ENCODE assay signal across 8 cellular contexts in the genomic region with DNA sequence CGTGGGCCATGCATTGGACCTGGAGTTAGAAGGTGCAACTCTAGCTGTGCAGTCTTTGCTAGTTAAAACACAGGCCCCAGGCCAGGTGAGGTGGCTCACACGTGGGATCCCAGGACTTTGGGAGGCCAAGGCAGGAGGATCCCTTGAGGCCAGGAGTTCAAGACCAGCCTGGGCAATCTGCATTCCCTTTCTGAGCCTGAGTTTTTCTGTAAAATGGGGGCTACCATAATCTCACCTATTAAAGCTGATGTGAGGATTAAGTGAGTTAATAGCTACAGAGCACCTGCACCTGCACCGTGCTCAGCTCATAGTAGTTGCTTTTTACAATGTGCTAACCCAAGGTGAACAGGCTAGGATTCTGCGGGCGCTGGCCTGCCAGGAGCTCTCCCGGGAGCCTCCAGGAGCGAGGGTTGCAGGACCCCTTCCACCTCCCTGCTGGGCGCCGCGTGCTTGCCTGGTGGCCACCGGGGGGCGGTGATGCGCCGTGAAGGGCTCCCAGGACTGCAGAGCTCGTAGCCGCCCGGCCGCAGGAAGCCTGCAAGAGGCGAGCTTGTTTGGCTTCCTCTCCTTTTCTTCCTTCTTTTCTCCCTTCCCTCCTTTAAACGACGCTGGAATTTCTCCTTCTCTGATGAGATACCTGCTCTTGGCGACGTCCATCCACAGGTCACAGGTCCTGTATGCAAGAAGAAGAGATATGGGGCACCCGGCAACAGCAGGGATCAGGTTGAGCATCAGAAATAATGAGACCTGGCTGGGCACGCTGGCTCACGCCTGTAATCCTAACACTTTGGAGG. TPM values are rescaled to one million over a fixed set of nuclear protein-coding genes. Genes with fewer than 3 reads are reported as not detected.
DNase-seq lines count a peak whose midpoint lies in the region; ATAC-seq and TF ChIP-seq lines count a peak whose summit lies in the region.

No MANE protein-coding gene starts in this region.

- no peak overlapping the region for H3K18ac ChIP-seq in H9 (ENCODE audit: insufficient read length, low read depth, low read length)

- H4K5ac ChIP-seq in H9 (ENCODE audit: insufficient read length, low read depth, low read length), result no peak overlapping the region

- H3K27me3 ChIP-seq in A673 (replicated peaks; ENCODE audit: insufficient read depth, low read depth, low read length, poor library complexity) (no peaks in the 10 kb centered on the region), H9 (ENCODE audit: insufficient read depth, low read length) (no peaks in the 10 kb centered on the region)

- H2AK5ac ChIP-seq in H9 (ENCODE audit: insufficient read length, low read length), result no peak overlapping the region

- H3K4ac ChIP-seq in H9 (ENCODE audit: low read depth, low read length), result no peak overlapping the region

- H3K27ac Mint-ChIP-seq in H9, result peak overlapping the region in 2 of 3 experiments; percentile 47 to 66; a peak in 3 of 7 replicates
- no peak overlapping the region for H3K27ac Mint-ChIP-seq in activated naive CD4-positive, alpha-beta T cell treated with anti-CD3 and anti-CD28 coated beads, Interleukin-2, amount 50 U/mL, for 24 hours

- no peaks in the 10 kb centered on the region for H3K36me3 ChIP-seq in A673 (ENCODE audit: insufficient read depth, low read length, poor library complexity, severe bottlenecking)

- DNase-seq in A673 (ENCODE audit: low spot score), result peak; percentile 65
- DNase-seq in H9, result peak; percentile 93
- DNase-seq in SK-MEL-5 (ENCODE audit: low read depth, low spot score), result peak; percentile 56
- DNase-seq in hepatic stellate cell (ENCODE audit: low spot score), result peak; percentile 71
- DNase-seq in stimulated activated CD4-positive, alpha-beta T cell treated with anti-CD3 and anti-CD28 coated beads, Interleukin-12 subunit alpha, Interleukin-12 subunit beta, amount 100 ng/mL, for 48 hours (ENCODE audit: low read depth in 2 of 3, low spot score in 1 of 3), result peak; percentile 51 to 74 (median 67)

- no peaks in the 10 kb centered on the region for H4K20me1 ChIP-seq in H9 (ENCODE audit: control insufficient read depth, insufficient read depth, insufficient read length)

- no peak overlapping the region for H3K23ac ChIP-seq in H9 (ENCODE audit: insufficient read length, low read depth, low read length)

- no peak overlapping the region for H2BK20ac ChIP-seq in H9 (ENCODE audit: low read depth, low read length, poor library complexity, severe bottlenecking)

- H3T11ph ChIP-seq in H9 (ENCODE audit: low read length), result no peak overlapping the region

- no peak overlapping the region for H3K9ac ChIP-seq in H9 (ENCODE audit: extremely low read depth, insufficient read length, low read length)

- no peak overlapping the region for H3K56ac ChIP-seq in H9 (ENCODE audit: insufficient read length, low read depth, low read length)

- H3K27ac ChIP-seq in A673 (ENCODE audit: low read depth, low read length, poor library complexity, severe bottlenecking) (no peak overlapping the region), H9 (ENCODE audit: insufficient read length, low read depth, low read length) (no peak overlapping the region)

- peaks cover 6 to 18% of the 10 kb centered on the region in 2 experiments; a peak in 4 of 5 replicates for H3K9me3 Mint-ChIP-seq in H9
- H3K9me3 Mint-ChIP-seq in activated naive CD4-positive, alpha-beta T cell treated with anti-CD3 and anti-CD28 coated beads, Interleukin-2, amount 50 U/mL, for 24 hours, result no peaks in the 10 kb centered on the region

- no peak overlapping the region for H3K4me3 ChIP-seq in A673 (ENCODE audit: low read depth, low read length, poor library complexity, severe bottlenecking)

- no peak overlapping the region for H2BK120ac ChIP-seq in H9 (ENCODE audit: low read depth, low read length, poor library complexity, severe bottlenecking)

- TF ChIP-seq CTCF in A673 (conservative IDR thresholded peaks at IDR 0.05; ENCODE audit: low read depth, low read length), result peak; percentile 83
- TF ChIP-seq CTCF in H9 (conservative IDR thresholded peaks at IDR 0.05), result peak; percentile 91

- intact Hi-C loops in A673 (cut with micrococcal nuclease; ENCODE audit: unreplicated experiment), result loop anchor here (5.0 kb wide), 1 partner anchor 517 kb away; a partner anchor contains a TSS

- ATAC-seq in GM18909 (IDR thresholded peaks at IDR 0.05; ENCODE audit: poor library complexity, unreplicated experiment) (no peak), HG02763 (IDR thresholded peaks at IDR 0.05; ENCODE audit: unreplicated experiment) (no peak)

- WGBS in H9 (ENCODE audit: extremely low coverage, insufficient read length, low lambda C conversion rate), result no CpG with 5 or more reads among the region's 26 CpGs

- no peak overlapping the region for H2BK12ac ChIP-seq in H9 (ENCODE audit: insufficient read length, low read depth, low read length)

- H3K4me1 Mint-ChIP-seq in H9, result peaks cover 5 to 8% of the 10 kb centered on the region in 2 experiments
- H3K4me1 Mint-ChIP-seq in activated naive CD4-positive, alpha-beta T cell treated with anti-CD3 and anti-CD28 coated beads, Interleukin-2, amount 50 U/mL, for 24 hours, result peaks cover 4% of the 10 kb centered on the region

- BruUV-seq in A673 (replicated peaks; lab: Mats Ljungman, UMichigan), result no TSS peak

- in situ Hi-C loops in SK-MEL-5 (cut with HindIII; ENCODE audit: low pct_unique_long_range_greater_than_20kb, low sequenced_read_pairs), result no loop called here

- H3K79me1 ChIP-seq in H9 (ENCODE audit: insufficient read depth, low read depth, low read length, poor library complexity, severe bottlenecking), result no peaks in the 10 kb centered on the region

- H2AFZ ChIP-seq in H9 (ENCODE audit: low read length), result no peak overlapping the region

- H3K14ac ChIP-seq in H9 (ENCODE audit: insufficient read depth, low read length), result no peak overlapping the region

- H4K8ac ChIP-seq in H9 (replicated peaks; ENCODE audit: insufficient read length, low read depth, low read length), result no peak overlapping the region

- peaks cover 3% of the 10 kb centered on the region for H3K27me3 Mint-ChIP-seq in H9 (ENCODE audit: low read depth)
- no peaks in the 10 kb centered on the region for H3K27me3 Mint-ChIP-seq in activated naive CD4-positive, alpha-beta T cell treated with anti-CD3 and anti-CD28 coated beads, Interleukin-2, amount 50 U/mL, for 24 hours

- H3K9me3 ChIP-seq in A673 (ENCODE audit: low read depth, low read length, poor library complexity, severe bottlenecking) (no peaks in the 10 kb centered on the region), H9 (ENCODE audit: control insufficient read depth, low read depth, low read length) (no peaks in the 10 kb centered on the region)

- POLR2A ChIA-PET in A673 (lab: Charles Lee; ENCODE audit: low non-redundant PET), result no interaction called here

- no peak overlapping the region for H3K4me2 ChIP-seq in H9 (ENCODE audit: insufficient read depth, insufficient read length, low read length)

- no peak overlapping the region for H3K4me3 Mint-ChIP-seq in H9
- peak overlapping the region; percentile 24 for H3K4me3 Mint-ChIP-seq in activated naive CD4-positive, alpha-beta T cell treated with anti-CD3 and anti-CD28 coated beads, Interleukin-2, amount 50 U/mL, for 24 hours

- H3K23me2 ChIP-seq in H9 (ENCODE audit: insufficient read length, low read depth, low read length, poor library complexity, severe bottlenecking), result no peaks in the 10 kb centered on the region

- no peak overlapping the region for H2BK5ac ChIP-seq in H9 (ENCODE audit: insufficient read length, low read length)

- H3K4me1 ChIP-seq in A673 (ENCODE audit: insufficient read depth, low read length, poor library complexity, severe bottlenecking) (no peaks in the 10 kb centered on the region), H9 (ENCODE audit: insufficient read depth, low read length) (no peaks in the 10 kb centered on the region)

- no peak overlapping the region for H4K91ac ChIP-seq in H9 (ENCODE audit: insufficient read length, low read depth, low read length)

- CTCF ChIA-PET in A673 (lab: Charles Lee), result interaction anchor here (0.5 to 1.1 kb wide), 4 partner anchors 10 to 181 kb away, joined by 3 to 5 read pairs (median 4); no protein-coding TSS in a partner anchor

- no peak overlapping the region for H2BK15ac ChIP-seq in H9 (ENCODE audit: low read depth, low read length)

- H3K79me2 ChIP-seq in H9 (ENCODE audit: insufficient read depth, low read length), result no peaks in the 10 kb centered on the region

- peaks cover 4 to 21% (median 8%) of the 10 kb centered on the region in 3 experiments; a peak in 6 of 7 replicates for H3K36me3 Mint-ChIP-seq in H9 (ENCODE audit: insufficient read depth in 1 of 3, low read depth in 3 of 3)
- H3K36me3 Mint-ChIP-seq in activated naive CD4-positive, alpha-beta T cell treated with anti-CD3 and anti-CD28 coated beads, Interleukin-2, amount 50 U/mL, for 24 hours, result peaks cover 4% of the 10 kb centered on the region

RNA-seq across cellular contexts. Expression of a gene that starts 51.3 kb away (rescaled TPM):
- total RNA-seq in A673 (2021) (17.5 and 25.7 TPM in 2 replicates), H9 (2021) (12.8 and 14.8 TPM in 2 replicates)
- total RNA-seq in SK-MEL-5 (2014; rRNA removed; shearing (Covaris generic)), result 9.3 and 10.0 TPM in 2 replicates
- polyA plus RNA-seq in SK-MEL-5 (2015; cell fraction: cytosol; rRNA removed), result 11.8 and 15.7 TPM in 2 replicates
- 19.8 and 25.4 TPM in 2 replicates for polyA plus RNA-seq in SK-MEL-5 (2015; cell fraction: nucleus; rRNA removed)

RNA-seq across cellular contexts. Expression of a gene that starts 54.7 kb away (rescaled TPM):
- total RNA-seq in A673 (2021) (0.15 TPM in 1 of 2 replicates, not detected in the other), H9 (2021) (92.9 and 97.2 TPM in 2 replicates)
- total RNA-seq in SK-MEL-5 (2014; rRNA removed; shearing (Covaris generic)), result 0.55 TPM in 1 of 2 replicates, not detected in the other
- 0.50 and 0.63 TPM in 2 replicates for polyA plus RNA-seq in SK-MEL-5 (2015; cell fraction: cytosol; rRNA removed)
- not detected in 2 replicates for polyA plus RNA-seq in SK-MEL-5 (2015; cell fraction: nucleus; rRNA removed)

Comparison
In these comparisons a context has a peak if more than half of its experiments do, and no peak if none do; other contexts are left out.
1. RNA of a gene that starts 54.7 kb away (total RNA-seq): 92.9 to 97.2 TPM in H9; 0.55 TPM in SK-MEL-5 and 0.15 TPM in A673; every median in the first group is over 10 times any median in the second.
2. Peak in every context shown above with its lines, with median percentiles within 50 percentile points of each other: DNase-seq.